1 cellular context compared by ENCODE assay signal in the genomic region with DNA sequence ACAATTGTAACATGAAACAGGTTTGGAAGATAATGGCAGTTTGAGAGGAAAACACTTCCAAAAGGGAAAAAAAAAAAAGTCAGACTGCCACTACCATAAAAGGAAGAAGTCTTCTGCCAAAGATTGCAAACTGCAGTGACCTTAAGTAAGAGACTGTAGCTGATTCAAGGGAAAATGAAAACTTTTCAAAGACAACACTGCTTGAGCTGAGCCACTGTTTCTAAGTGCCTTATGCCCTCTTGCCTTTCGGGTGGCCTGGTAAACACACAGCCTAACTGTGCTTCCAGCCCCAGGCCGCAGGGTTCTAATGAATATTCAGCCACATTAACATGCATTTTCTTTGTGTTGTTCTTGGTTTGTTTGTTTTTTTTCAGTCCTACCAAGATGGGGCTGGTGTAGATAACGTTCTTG.
A peak's percentile ranks its signal among the peaks of the same experiment; 100 is the strongest.
TF ChIP-seq lines count a peak whose summit lies in the region.

No MANE protein-coding gene starts in this region.

TF ChIP-seq in SK-N-SH, 30 proteins besides CTCF, POLR2A, EP300 and RAD21 (continued from another document):
- TF ChIP-seq, protein P1, sequence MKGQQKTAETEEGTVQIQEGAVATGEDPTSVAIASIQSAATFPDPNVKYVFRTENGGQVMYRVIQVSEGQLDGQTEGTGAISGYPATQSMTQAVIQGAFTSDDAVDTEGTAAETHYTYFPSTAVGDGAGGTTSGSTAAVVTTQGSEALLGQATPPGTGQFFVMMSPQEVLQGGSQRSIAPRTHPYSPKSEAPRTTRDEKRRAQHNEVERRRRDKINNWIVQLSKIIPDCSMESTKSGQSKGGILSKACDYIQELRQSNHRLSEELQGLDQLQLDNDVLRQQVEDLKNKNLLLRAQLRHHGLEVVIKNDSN (IDR thresholded peaks at IDR 0.05; ENCODE audit: borderline replicate concordance, low read depth): no peak
- no peak for TF ChIP-seq GATA2 (CRISPR knock-in tag; IDR thresholded peaks at IDR 0.05)
- 0 out of 2 replicates have a peak, but pooled peaks have one; percentile 44 for TF ChIP-seq FOXM1 (IDR thresholded peaks at IDR 0.05; ENCODE audit: low read depth)
- TF ChIP-seq JUND (IDR thresholded peaks at IDR 0.05): peak; percentile 33
- no peak for TF ChIP-seq EZH2phosphoT487 (IDR thresholded peaks at IDR 0.05; ENCODE audit: borderline replicate concordance, low read depth)
- no peak for TF ChIP-seq ELF1 (IDR thresholded peaks at IDR 0.05)
- no peak for TF ChIP-seq NRF1 (IDR thresholded peaks at IDR 0.05; ENCODE audit: low read depth, low read length)
- no peak for TF ChIP-seq RFX5 (IDR thresholded peaks at IDR 0.05; ENCODE audit: low read length)
- no peak for TF ChIP-seq MXI1 (IDR thresholded peaks at IDR 0.05; ENCODE audit: low read depth, low read length)
- TF ChIP-seq TCF12 (IDR thresholded peaks at IDR 0.05): peak; percentile 45; the same call in 1 of the 2 replicates
- TF ChIP-seq, protein P2, sequence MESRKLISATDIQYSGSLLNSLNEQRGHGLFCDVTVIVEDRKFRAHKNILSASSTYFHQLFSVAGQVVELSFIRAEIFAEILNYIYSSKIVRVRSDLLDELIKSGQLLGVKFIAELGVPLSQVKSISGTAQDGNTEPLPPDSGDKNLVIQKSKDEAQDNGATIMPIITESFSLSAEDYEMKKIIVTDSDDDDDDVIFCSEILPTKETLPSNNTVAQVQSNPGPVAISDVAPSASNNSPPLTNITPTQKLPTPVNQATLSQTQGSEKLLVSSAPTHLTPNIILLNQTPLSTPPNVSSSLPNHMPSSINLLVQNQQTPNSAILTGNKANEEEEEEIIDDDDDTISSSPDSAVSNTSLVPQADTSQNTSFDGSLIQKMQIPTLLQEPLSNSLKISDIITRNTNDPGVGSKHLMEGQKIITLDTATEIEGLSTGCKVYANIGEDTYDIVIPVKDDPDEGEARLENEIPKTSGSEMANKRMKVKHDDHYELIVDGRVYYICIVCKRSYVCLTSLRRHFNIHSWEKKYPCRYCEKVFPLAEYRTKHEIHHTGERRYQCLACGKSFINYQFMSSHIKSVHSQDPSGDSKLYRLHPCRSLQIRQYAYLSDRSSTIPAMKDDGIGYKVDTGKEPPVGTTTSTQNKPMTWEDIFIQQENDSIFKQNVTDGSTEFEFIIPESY (IDR thresholded peaks at IDR 0.05; ENCODE audit: borderline replicate concordance, low read depth): no peak
- TF ChIP-seq SIN3A (IDR thresholded peaks at IDR 0.05; ENCODE audit: borderline replicate concordance, low read depth, low read length): no peak
- peak; percentile 51 for TF ChIP-seq NFIC (IDR thresholded peaks at IDR 0.05; ENCODE audit: borderline replicate concordance)
- TF ChIP-seq, protein P3, sequence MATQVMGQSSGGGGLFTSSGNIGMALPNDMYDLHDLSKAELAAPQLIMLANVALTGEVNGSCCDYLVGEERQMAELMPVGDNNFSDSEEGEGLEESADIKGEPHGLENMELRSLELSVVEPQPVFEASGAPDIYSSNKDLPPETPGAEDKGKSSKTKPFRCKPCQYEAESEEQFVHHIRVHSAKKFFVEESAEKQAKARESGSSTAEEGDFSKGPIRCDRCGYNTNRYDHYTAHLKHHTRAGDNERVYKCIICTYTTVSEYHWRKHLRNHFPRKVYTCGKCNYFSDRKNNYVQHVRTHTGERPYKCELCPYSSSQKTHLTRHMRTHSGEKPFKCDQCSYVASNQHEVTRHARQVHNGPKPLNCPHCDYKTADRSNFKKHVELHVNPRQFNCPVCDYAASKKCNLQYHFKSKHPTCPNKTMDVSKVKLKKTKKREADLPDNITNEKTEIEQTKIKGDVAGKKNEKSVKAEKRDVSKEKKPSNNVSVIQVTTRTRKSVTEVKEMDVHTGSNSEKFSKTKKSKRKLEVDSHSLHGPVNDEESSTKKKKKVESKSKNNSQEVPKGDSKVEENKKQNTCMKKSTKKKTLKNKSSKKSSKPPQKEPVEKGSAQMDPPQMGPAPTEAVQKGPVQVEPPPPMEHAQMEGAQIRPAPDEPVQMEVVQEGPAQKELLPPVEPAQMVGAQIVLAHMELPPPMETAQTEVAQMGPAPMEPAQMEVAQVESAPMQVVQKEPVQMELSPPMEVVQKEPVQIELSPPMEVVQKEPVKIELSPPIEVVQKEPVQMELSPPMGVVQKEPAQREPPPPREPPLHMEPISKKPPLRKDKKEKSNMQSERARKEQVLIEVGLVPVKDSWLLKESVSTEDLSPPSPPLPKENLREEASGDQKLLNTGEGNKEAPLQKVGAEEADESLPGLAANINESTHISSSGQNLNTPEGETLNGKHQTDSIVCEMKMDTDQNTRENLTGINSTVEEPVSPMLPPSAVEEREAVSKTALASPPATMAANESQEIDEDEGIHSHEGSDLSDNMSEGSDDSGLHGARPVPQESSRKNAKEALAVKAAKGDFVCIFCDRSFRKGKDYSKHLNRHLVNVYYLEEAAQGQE (IDR thresholded peaks at IDR 0.05; ENCODE audit: low read depth, low read length): no peak
- TF ChIP-seq SMC3 (IDR thresholded peaks at IDR 0.05; ENCODE audit: low read depth, low read length): no peak
- TF ChIP-seq, protein P4, sequence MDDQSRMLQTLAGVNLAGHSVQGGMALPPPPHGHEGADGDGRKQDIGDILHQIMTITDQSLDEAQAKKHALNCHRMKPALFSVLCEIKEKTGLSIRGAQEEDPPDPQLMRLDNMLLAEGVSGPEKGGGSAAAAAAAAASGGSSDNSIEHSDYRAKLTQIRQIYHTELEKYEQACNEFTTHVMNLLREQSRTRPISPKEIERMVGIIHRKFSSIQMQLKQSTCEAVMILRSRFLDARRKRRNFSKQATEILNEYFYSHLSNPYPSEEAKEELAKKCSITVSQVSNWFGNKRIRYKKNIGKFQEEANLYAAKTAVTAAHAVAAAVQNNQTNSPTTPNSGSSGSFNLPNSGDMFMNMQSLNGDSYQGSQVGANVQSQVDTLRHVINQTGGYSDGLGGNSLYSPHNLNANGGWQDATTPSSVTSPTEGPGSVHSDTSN (IDR thresholded peaks at IDR 0.05): peak; percentile 31; the same call in 1 of the 2 replicates
- no peak for TF ChIP-seq MEF2A (IDR thresholded peaks at IDR 0.05; ENCODE audit: borderline replicate concordance, low read depth)
- TF ChIP-seq FOXJ3 (CRISPR knock-in tag; IDR thresholded peaks at IDR 0.05): no peak
